ENCODE assay signal across 21 cellular contexts in the genomic region with DNA sequence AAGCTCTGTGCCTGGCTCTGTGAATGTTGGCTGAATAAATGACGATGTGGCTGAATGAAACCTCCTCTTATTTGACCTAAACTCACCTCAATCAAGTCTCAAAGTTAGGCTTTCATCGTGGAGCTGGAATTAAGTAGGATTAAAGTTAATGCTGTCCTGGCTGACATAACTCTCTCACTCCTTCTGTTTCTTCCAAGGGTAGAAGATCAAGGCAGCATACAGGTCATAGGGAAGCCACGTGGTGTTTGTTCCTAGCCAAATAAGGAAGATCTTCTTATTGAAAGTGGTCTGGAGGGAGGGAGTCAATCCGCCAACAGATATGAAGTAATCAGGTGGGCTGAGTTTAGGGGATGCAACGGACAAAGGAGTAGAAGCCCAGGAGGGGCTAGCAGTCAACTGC. TPM values are rescaled to one million over a fixed set of nuclear protein-coding genes. Genes with fewer than 3 reads are reported as not detected.
DNase-seq lines count a peak whose midpoint lies in the region; ATAC-seq and TF ChIP-seq lines count a peak whose summit lies in the region.
"Had no signal": no experiment of that assay in that cellular context is flagged by ENCODE, and none has a peak within 500 bp of the region (broad histone marks: within the 10 kb centered on the region; RNA-seq: fewer than 3 reads in every experiment).

No MANE protein-coding gene starts in this region.

- no peak overlapping the region for H3K18ac ChIP-seq in mesendoderm (ENCODE audit: low read length)

- no peak overlapping the region for H3K9ac ChIP-seq in mesendoderm (ENCODE audit: low read length)
- H3K9ac ChIP-seq: GM23248 had no signal

- no peaks in the 10 kb centered on the region for H3K4me1 ChIP-seq in mesendoderm (ENCODE audit: control insufficient read depth, low read depth, low read length)
- no peaks in the 10 kb centered on the region for H3K4me1 ChIP-seq in uterus
- H3K4me1 ChIP-seq: A549 had no signal

- H3K56ac ChIP-seq in mesendoderm (ENCODE audit: low read length) = peak overlapping the region; percentile 2

- no peak overlapping the region for H4K8ac ChIP-seq in mesendoderm (ENCODE audit: low read depth, low read length)

- H3K23ac ChIP-seq in mesendoderm (ENCODE audit: low read length) = no peak overlapping the region

- no peak overlapping the region for H3K4me3 ChIP-seq in mesendoderm (ENCODE audit: low read length)
- H3K4me3 ChIP-seq in uterus = no peak overlapping the region
- H3K4me3 ChIP-seq: A549, GM23248 had no signal

- no peak overlapping the region for H2BK5ac ChIP-seq in mesendoderm (ENCODE audit: low read length)

- no peak overlapping the region for H4K5ac ChIP-seq in mesendoderm (ENCODE audit: low read length)

- intact Hi-C loops in uterus (cut with DNase I; ENCODE audit: low total_unique reads) = no loop called here

- H3K79me1 ChIP-seq in mesendoderm (ENCODE audit: low read length) = no peaks in the 10 kb centered on the region

- DNase-seq in NCI-H82 treated with DMSO at 0.1 percent for 48 hours (lab: John Stamatoyannopoulos, UW; ENCODE audit: unreplicated experiment) = peak; percentile 96
- DNase-seq in mesendoderm = no peak
- DNase-seq in ACHN = no peak
- no peak for DNase-seq in uterus
- DNase-seq: CD8-positive, alpha-beta T cell; DMS153; DND-41; GM23248; H7; KBM-7; NCI-H2029; NCI-H446 treated with DMSO at 0.1 percent for 48 hours had no signal

- H3K27ac ChIP-seq in cingulate gyrus (ENCODE audit: low read depth, low read length) (peak overlapping the region; percentile 49), mesendoderm (ENCODE audit: low read depth, low read length) (no peak overlapping the region), uterus (no peak overlapping the region)
- H3K27ac ChIP-seq: A549, GM23248, RWPE1 had no signal

- in situ Hi-C loops in ACHN (cut with HindIII; ENCODE audit: low pct_ligation_motif_present, low pct_unique_long_range_greater_than_20kb, low sequenced_read_pairs) = no loop called here

- H3K4ac ChIP-seq in mesendoderm (ENCODE audit: low read depth, low read length) = no peak overlapping the region

- H2AK5ac ChIP-seq in mesendoderm (ENCODE audit: low read length) = no peak overlapping the region

- no peaks in the 10 kb centered on the region for H3K27me3 ChIP-seq in mesendoderm (ENCODE audit: insufficient read depth, low read length, poor library complexity)
- no peaks in the 10 kb centered on the region for H3K27me3 ChIP-seq in uterus

- H3K79me2 ChIP-seq in mesendoderm (ENCODE audit: control insufficient read depth, insufficient read depth, low read length) = no peaks in the 10 kb centered on the region

- ATAC-seq in GM19397 (IDR thresholded peaks at IDR 0.05; ENCODE audit: unreplicated experiment) (no peak), HG03378 (IDR thresholded peaks at IDR 0.05; ENCODE audit: unreplicated experiment) (no peak)
- ATAC-seq: A549; CD8-positive, alpha-beta T cell; Panc1 had no signal

- H3K4me2 ChIP-seq in mesendoderm (ENCODE audit: low read length) = no peak overlapping the region
- H3K4me2 ChIP-seq: A549 had no signal

- H3K36me3 ChIP-seq in mesendoderm (ENCODE audit: control insufficient read depth, insufficient read depth, low read length) (no peaks in the 10 kb centered on the region), uterus (no peaks in the 10 kb centered on the region)

- TF ChIP-seq CTCF in uterus (IDR thresholded peaks at IDR 0.05) = no peak

- no peak overlapping the region for H2BK120ac ChIP-seq in mesendoderm (ENCODE audit: low read depth, low read length)

- no peak overlapping the region for H2BK15ac ChIP-seq in mesendoderm (replicated peaks; ENCODE audit: low read depth)

- WGBS in mesendoderm (ENCODE audit: extremely low coverage, insufficient coverage, low lambda C conversion rate) = no CpG with 5 or more reads among the region's 5 CpGs

- TF ChIP-seq POLR2A in uterus (IDR thresholded peaks at IDR 0.05) = no peak

- no peaks in the 10 kb centered on the region for H3K9me3 ChIP-seq in uterus

RNA-seq across cellular contexts. Expression of a gene that starts 59.5 kb away (rescaled TPM):
- 0.13 TPM for polyA plus RNA-seq in mesendoderm (2013, experiment 1 of 2)
- polyA plus RNA-seq in mesendoderm (2013, experiment 2 of 2) = 0.10 TPM
- total RNA-seq in uterus = 1 to 10 TPM; 4.6 to 7.6 (median 6.1) TPM
- total RNA-seq: CD8-positive, alpha-beta T cell; GM23248; LHCN-M2; OCI-LY7; SK-MEL-5 had no signal
